Comparison of ENCODE assay signal across 13 cellular contexts in genomic region chr5:95925939-95926338, GRCh38. TPM values are rescaled to one million over a fixed set of nuclear protein-coding genes. Genes with fewer than 3 reads are reported as not detected.
DNase-seq lines count a peak whose midpoint lies in the region; ATAC-seq, FAIRE-seq and TF ChIP-seq lines count a peak whose summit lies in the region.
"Had no signal": no experiment of that assay in that cellular context is flagged by ENCODE, and none has a peak within 500 bp of the region (broad histone marks: within the 10 kb centered on the region; RNA-seq: fewer than 3 reads in every experiment).

No MANE protein-coding gene starts in this region.

- peak; percentile 64 for ATAC-seq in GM19395 (IDR thresholded peaks at IDR 0.05; ENCODE audit: unreplicated experiment)
- peak; percentile 45 for ATAC-seq in HG02884 (IDR thresholded peaks at IDR 0.05; ENCODE audit: unreplicated experiment)
- ATAC-seq in heart right ventricle: no peak

- H3K36me3 ChIP-seq in KMS-11 (ENCODE audit: insufficient read depth): no peaks in the 10 kb centered on the region
- no peaks in the 10 kb centered on the region for H3K36me3 ChIP-seq in heart right ventricle
- H3K36me3 ChIP-seq: pancreas had no signal

- no peaks in the 10 kb centered on the region for H3K9me3 Mint-ChIP-seq in mesothelial cell of epicardium
- H3K9me3 Mint-ChIP-seq: activated naive CD4-positive, alpha-beta T cell treated with anti-CD3 and anti-CD28 coated beads, Interleukin-2, amount 50 U/mL, for 72 hours had no signal

- peak overlapping the region; percentile 28; the same call in 1 of the 2 replicates for H3K9ac ChIP-seq in KMS-11

- FAIRE-seq in GM12892 (lab: Jason Lieb, UNC): peak; percentile 63
- FAIRE-seq: endometrium, islet of Langerhans, pancreas had no signal

- no peaks in the 10 kb centered on the region for H3K27me3 Mint-ChIP-seq in mesothelial cell of epicardium (ENCODE audit: low read depth)

- H3K4me1 Mint-ChIP-seq in mesothelial cell of epicardium: peaks cover 4% of the 10 kb centered on the region

- H3K4me3 ChIP-seq in KMS-11 (IDR thresholded peaks at IDR 0.05; ENCODE audit: insufficient read depth, low read depth, low read length) (no peak overlapping the region), heart right ventricle (no peak overlapping the region)
- H3K4me3 ChIP-seq: pancreas had no signal

- peak overlapping the region; percentile 74 for H3K27ac ChIP-seq in KMS-11
- no peak overlapping the region for H3K27ac ChIP-seq in heart right ventricle

- H4K20me1 ChIP-seq in KMS-11 (ENCODE audit: insufficient read depth): no peaks in the 10 kb centered on the region

- H3K9me3 ChIP-seq in heart right ventricle: no peaks in the 10 kb centered on the region
- H3K9me3 ChIP-seq: pancreas had no signal

- H3K4me3 Mint-ChIP-seq in mesothelial cell of epicardium: no peak overlapping the region

- intact Hi-C loops in heart right ventricle (cut with DNase I): no loop called here

- H3K27me3 ChIP-seq in KMS-11 (ENCODE audit: insufficient read depth, low read depth) (no peaks in the 10 kb centered on the region), heart right ventricle (no peaks in the 10 kb centered on the region)
- H3K27me3 ChIP-seq: pancreas had no signal

- H2AFZ ChIP-seq in KMS-11 (ENCODE audit: low read depth): no peak overlapping the region

- no peak for DNase-seq in GM12892 (ENCODE audit: insufficient read length)
- no peak for DNase-seq in kidney glomerular epithelial cell (lab: John Stamatoyannopoulos, UW)
- DNase-seq in heart right ventricle: no peak
- DNase-seq in mesothelial cell of epicardium (ENCODE audit: low spot score in 2 of 2, unreplicated experiment in 2 of 2): no peak
- no peak for DNase-seq in occipital lobe (lab: John Stamatoyannopoulos, UW)
- DNase-seq: C1 segment of cervical spinal cord, pancreas had no signal

- no peak for TF ChIP-seq CTCF in KMS-11 (conservative IDR thresholded peaks at IDR 0.05; ENCODE audit: low read depth, low read length)
- no peak for TF ChIP-seq CTCF in heart right ventricle (IDR thresholded peaks at IDR 0.05)
- TF ChIP-seq CTCF in mesothelial cell of epicardium (IDR thresholded peaks at IDR 0.05; ENCODE audit: unreplicated experiment): no peak

- H3K4me1 ChIP-seq in KMS-11 (ENCODE audit: low read depth, poor library complexity, severe bottlenecking) (peaks cover 96% of the 10 kb centered on the region), heart right ventricle (peaks cover 0 to 61% (median 15%) of the 10 kb centered on the region in 9 donors)

- H3K4me2 ChIP-seq in KMS-11: peak overlapping the region; percentile 91

- no peak overlapping the region for H3K27ac Mint-ChIP-seq in mesothelial cell of epicardium

- H3K79me2 ChIP-seq in KMS-11 (ENCODE audit: insufficient read depth, low read depth): peaks cover 61% of the 10 kb centered on the region

- H3K36me3 Mint-ChIP-seq in mesothelial cell of epicardium: no peaks in the 10 kb centered on the region

- TF ChIP-seq POLR2A in GM12892 (IDR thresholded peaks at IDR 0.05; ENCODE audit: low read depth, low read length): no peak

RNA-seq across cellular contexts. Expression of gene ELL2, which starts 35.7 kb away (rescaled TPM):
- polyA plus RNA-seq in GM12892 (2012; ENCODE audit: missing spikeins): 42.1 TPM
- total RNA-seq in heart right ventricle (10 to 100 TPM; 19.2 to 68.2 (median 27.2) TPM), mesothelial cell of epicardium (11.7 to 13.5 TPM (median 11.8 TPM) in 3 replicates), occipital lobe (35.6 TPM)
- 10 to 100 TPM; 10.5 to 30.7 TPM for polyA plus RNA-seq in heart right ventricle

Comparison
In these comparisons a context has a peak if more than half of its experiments do, and no peak if none do; other contexts are left out.
1. ATAC-seq: peak in GM19395 (single experiment) and HG02884 (single experiment); none in heart right ventricle (0 of 8).